1 cellular context compared by ENCODE assay signal in the genomic region with DNA sequence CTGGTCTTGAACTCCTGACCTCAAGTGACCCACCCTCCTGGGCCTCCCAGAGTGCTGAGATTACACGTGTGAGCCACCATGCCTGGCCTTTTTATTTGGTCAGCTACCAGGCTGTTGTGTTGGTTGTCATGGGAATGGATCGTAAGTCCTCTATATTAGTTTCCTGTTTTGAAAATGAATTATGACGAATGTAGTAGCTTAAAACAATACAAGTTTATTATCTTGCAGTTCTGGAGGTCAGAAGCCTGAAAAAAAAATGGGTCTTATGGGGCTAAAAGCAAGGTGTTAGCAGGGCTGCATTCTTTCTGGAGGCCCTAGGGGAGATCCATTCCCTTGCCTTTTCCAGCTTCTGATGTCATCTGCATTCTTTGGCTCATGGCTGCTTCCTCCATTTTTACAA.
TF ChIP-seq lines count a peak whose summit lies in the region.

No MANE protein-coding gene starts in this region.

TF ChIP-seq in K562, 482 proteins besides CTCF, POLR2A, EP300 and RAD21:
- TF ChIP-seq, protein P1, sequence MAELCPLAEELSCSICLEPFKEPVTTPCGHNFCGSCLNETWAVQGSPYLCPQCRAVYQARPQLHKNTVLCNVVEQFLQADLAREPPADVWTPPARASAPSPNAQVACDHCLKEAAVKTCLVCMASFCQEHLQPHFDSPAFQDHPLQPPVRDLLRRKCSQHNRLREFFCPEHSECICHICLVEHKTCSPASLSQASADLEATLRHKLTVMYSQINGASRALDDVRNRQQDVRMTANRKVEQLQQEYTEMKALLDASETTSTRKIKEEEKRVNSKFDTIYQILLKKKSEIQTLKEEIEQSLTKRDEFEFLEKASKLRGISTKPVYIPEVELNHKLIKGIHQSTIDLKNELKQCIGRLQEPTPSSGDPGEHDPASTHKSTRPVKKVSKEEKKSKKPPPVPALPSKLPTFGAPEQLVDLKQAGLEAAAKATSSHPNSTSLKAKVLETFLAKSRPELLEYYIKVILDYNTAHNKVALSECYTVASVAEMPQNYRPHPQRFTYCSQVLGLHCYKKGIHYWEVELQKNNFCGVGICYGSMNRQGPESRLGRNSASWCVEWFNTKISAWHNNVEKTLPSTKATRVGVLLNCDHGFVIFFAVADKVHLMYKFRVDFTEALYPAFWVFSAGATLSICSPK (IDR thresholded peaks at IDR 0.05; ENCODE audit: borderline replicate concordance) = no peak
- peak; percentile 48 for TF ChIP-seq RFX1 (IDR thresholded peaks at IDR 0.05)
